ENCODE assay signal across 1 cellular context in genomic region chr14:94330857-94331256, GRCh38.
TF ChIP-seq lines count a peak whose summit lies in the region.

No MANE protein-coding gene starts in this region.

TF ChIP-seq in HCT116, 20 proteins besides CTCF, POLR2A, EP300 and RAD21 (continued from another document):
- TF ChIP-seq REST (IDR thresholded peaks at IDR 0.05; ENCODE audit: low read depth) (no peak), CEBPB (IDR thresholded peaks at IDR 0.05; ENCODE audit: low read depth) (no peak), FOSL1 (IDR thresholded peaks at IDR 0.05; ENCODE audit: low read depth) (no peak), EGR1 (IDR thresholded peaks at IDR 0.05; ENCODE audit: low read depth) (no peak), TCF7L2 (IDR thresholded peaks at IDR 0.05; ENCODE audit: borderline replicate concordance, extremely low read depth, insufficient read depth, insufficient read length) (no peak), MAX (IDR thresholded peaks at IDR 0.05) (no peak), ZBTB33 (IDR thresholded peaks at IDR 0.05; ENCODE audit: extremely low read depth, insufficient replicate concordance, low read length) (no peak)
